In genomic region chr9:136842380-136842948, GRCh38 we compare ENCODE assay signal across 8 cellular contexts. TPM values are rescaled to one million over a fixed set of nuclear protein-coding genes. Genes with fewer than 3 reads are reported as not detected.
DNase-seq lines count a peak whose midpoint lies in the region; ATAC-seq and TF ChIP-seq lines count a peak whose summit lies in the region.
"Not testable (repeated sequence)": the region's sequence is repeated elsewhere in the genome, so short reads cannot be mapped to it uniquely, and the experiment has no call there.

Gene AJM1, plus strand, starts transcription at chr9:136842478. Its CDS starts 1,937 bp downstream, at chr9:136844415.

- ATAC-seq in GM19395 (IDR thresholded peaks at IDR 0.05; ENCODE audit: unreplicated experiment) (peak; percentile 71), HG03521 (IDR thresholded peaks at IDR 0.05; ENCODE audit: unreplicated experiment) (peak; percentile 66), left lung (peak; percentile 78)

- H3K4me1 ChIP-seq in left lung = peaks cover 25 to 51% of the 10 kb centered on the region in 2 donors

- POLR2A ChIA-PET in BJ (lab: Charles Lee) = interaction anchor here (0.6 kb wide), 1 partner anchor 120 kb away, joined by 3 read pairs; no protein-coding TSS in a partner anchor

- intact Hi-C loops in left lung (cut with DNase I) = not testable (repeated sequence)

- H3K4me3 ChIP-seq in BJ (ENCODE audit: low read depth, low read length) (peak within 1 kb of the TSS; percentile 45), left lung (peak within 1 kb of the TSS; percentile 14 to 46)

- CTCF ChIA-PET in BJ (lab: Yijun Ruan, JAX) = interaction anchor here (0.7 to 3.8 kb wide), 28 partner anchors 8 to 791 kb away, joined by 3 to 27 read pairs (median 4); partner anchors contain the start of genes ABCA2, MAMDC4, NPDC1 and RABL6

- H3K27me3 ChIP-seq in BJ (ENCODE audit: control insufficient read depth, insufficient read depth, low read length) = not testable (repeated sequence)
- peaks cover 33 to 49% of the 10 kb centered on the region in 2 donors for H3K27me3 ChIP-seq in left lung

- H3K36me3 ChIP-seq in BJ (ENCODE audit: control insufficient read depth, insufficient read depth, low read length) = not testable (repeated sequence)
- H3K36me3 ChIP-seq in left lung = peaks cover 0 to 36% of the 10 kb centered on the region in 2 donors

- TF ChIP-seq CTCF in BJ (IDR thresholded peaks at IDR 0.05; ENCODE audit: insufficient read depth, low read depth, low read length) (peak; percentile 93), left lung (IDR thresholded peaks at IDR 0.05) (peak; percentile 86 to 90)

- not testable (repeated sequence) for DNase-seq in BJ (ENCODE audit: low read depth)
- DNase-seq in NCI-H774 (lab: John Stamatoyannopoulos, UW) (peak; percentile 46), dedifferentiated amniotic fluid mesenchymal stem cell (ENCODE audit: extremely low spot score) (peak; percentile 55), left lung (peak; percentile 73 to 91)
- peak; percentile 70 to 76 for DNase-seq in activated CD4-positive, alpha-beta T cell treated with anti-CD3 and anti-CD28 coated beads, Interleukin-2, amount 50 U/mL, for 4 hours
- DNase-seq in stimulated activated CD4-positive, alpha-beta T cell treated with anti-CD3 and anti-CD28 coated beads, Interleukin-1b, Interleukin-23, amount 100 ng/mL, for 4 hours (ENCODE audit: low read depth in 2 of 2) = peak; percentile 63 to 70

- not testable (repeated sequence) for H3K9me3 ChIP-seq in left lung

- H3K27ac ChIP-seq in left lung = not testable (repeated sequence)

RNA-seq across cellular contexts. Expression of gene AJM1, which starts in this region (rescaled TPM):
- polyA plus RNA-seq in BJ (2011; rRNA removed) = 0.86 and 1.0 TPM in 2 replicates
- 0.19 and 0.21 TPM in 2 replicates for polyA minus RNA-seq in BJ (2011; rRNA and poly(A)+ RNA removed)
- total RNA-seq in left lung = 1 to 10 TPM; 1.7 to 2.6 TPM
